Comparison of ENCODE assay signal across 19 cellular contexts in genomic region chr5:2029206-2029605, GRCh38.
"Had no signal": no experiment of that assay in that cellular context is flagged by ENCODE, and none has a peak within 500 bp of the region (broad histone marks: within the 10 kb centered on the region; RNA-seq: fewer than 3 reads in every experiment).

No MANE protein-coding gene starts in this region.

- H3K4me3 ChIP-seq: dorsolateral prefrontal cortex, esophagus squamous epithelium, mucosa of descending colon, thoracic aorta had no signal

- H3K36me3 ChIP-seq: esophagus squamous epithelium, neutrophil, thoracic aorta had no signal

- H3K9me3 ChIP-seq: esophagus squamous epithelium, mucosa of descending colon, neutrophil, thoracic aorta had no signal

- H3K27ac ChIP-seq: dorsolateral prefrontal cortex, neutrophil, thoracic aorta, VCaP had no signal

- H3K27me3 ChIP-seq: neutrophil had no signal

- ATAC-seq: activated T-cell treated with anti-CD3 and anti-CD28 coated beads, Interleukin-2, amount 50 U/mL, for 72 hours; mucosa of descending colon; naive thymus-derived CD8-positive, alpha-beta T cell had no signal

- DNase-seq: activated CD4-positive, alpha-beta memory T cell treated with anti-CD3 and anti-CD28 coated beads for 36 hours; activated CD8-positive, alpha-beta memory T cell treated with anti-CD3 and anti-CD28 coated beads, Interleukin-2, amount 50 U/mL, for 4 hours; activated naive CD4-positive, alpha-beta T cell; activated T-cell treated with anti-CD3 and anti-CD28 coated beads, Interleukin-2, amount 50 U/mL, for 72 hours; cerebellar nuclear complex; dorsolateral prefrontal cortex; esophagus squamous epithelium; glutamatergic neuron; immature natural killer cell; mucosa of descending colon; naive thymus-derived CD8-positive, alpha-beta T cell; posterior cingulate gyrus; right cardiac atrium; stimulated activated CD4-positive, alpha-beta T cell treated with anti-CD3 and anti-CD28 coated beads, Interleukin-2, amount 100 ng/mL, for 24 hours; stimulated activated naive CD4-positive, alpha-beta T cell treated with Interleukin-2 at 50 U/mL for 16 hours; T1000 had no signal
